In genomic region chr2:206642075-206643025, GRCh38 we compare ENCODE assay signal across 8 cellular contexts. TPM values are rescaled to one million over a fixed set of nuclear protein-coding genes. Genes with fewer than 3 reads are reported as not detected.
A peak's percentile ranks its signal among the peaks of the same experiment; 100 is the strongest.
DNase-seq lines count a peak whose midpoint lies in the region; ATAC-seq and TF ChIP-seq lines count a peak whose summit lies in the region.

TSS of gene FAM237A (plus strand) at chr2:206642487. CDS start at chr2:206644237, 1,750 bp downstream.

- H3K4me1 ChIP-seq in SJCRH30 (no peaks in the 10 kb centered on the region), fibroblast of lung (ENCODE audit: control insufficient read depth, extremely low read depth, insufficient read depth, low read length) (no peaks in the 10 kb centered on the region), osteoblast (ENCODE audit: insufficient read depth, low read length) (no peaks in the 10 kb centered on the region)

- no peak within 1 kb of the TSS for H3K27ac ChIP-seq in SJCRH30
- H3K27ac ChIP-seq in fibroblast of lung (ENCODE audit: insufficient read depth, low read length): no peak within 1 kb of the TSS
- H3K27ac ChIP-seq in osteoblast (ENCODE audit: low read depth, low read length): no peak within 1 kb of the TSS

- H3K36me3 ChIP-seq in SJCRH30 (no peaks in the 10 kb centered on the region), fibroblast of lung (ENCODE audit: control insufficient read depth, insufficient read depth, low read length) (no peaks in the 10 kb centered on the region), osteoblast (ENCODE audit: insufficient read depth, low read length) (no peaks in the 10 kb centered on the region)

- TF ChIP-seq CTCF in fibroblast of lung (conservative IDR thresholded peaks at IDR 0.05 in 1 of 2, IDR thresholded peaks at IDR 0.05 in 1 of 2; ENCODE audit: low read depth in 1 of 2, low read length in 2 of 2) (no peak), osteoblast (IDR thresholded peaks at IDR 0.05; ENCODE audit: extremely low read depth, low read depth, low read length) (no peak)

- no peak for ATAC-seq in Right ventricle myocardium inferior
- ATAC-seq in Right ventricle myocardium superior (ENCODE audit: poor library complexity): no peak
- ATAC-seq in HG03378 (IDR thresholded peaks at IDR 0.05; ENCODE audit: unreplicated experiment): no peak

- DNase-seq in Right ventricle myocardium inferior (ENCODE audit: missing footprints): peak; percentile 67
- no peak for DNase-seq in Right ventricle myocardium superior
- peak; percentile 47 to 73 for DNase-seq in SJCRH30
- DNase-seq in fibroblast of lung (ENCODE audit: low read depth in 2 of 2): peak; percentile 53 to 73
- DNase-seq in osteoblast (ENCODE audit: insufficient read length, low spot score, missing footprints): peak; percentile 80
- DNase-seq in NCI-H2107 (lab: John Stamatoyannopoulos, UW): no peak
- no peak for DNase-seq in HCEC 1CT

- H2AFZ ChIP-seq in fibroblast of lung (ENCODE audit: low read length) (no peak within 1 kb of the TSS), osteoblast (ENCODE audit: low read length) (no peak within 1 kb of the TSS)

- H3K4me3 ChIP-seq in SJCRH30 (no peak within 1 kb of the TSS), fibroblast of lung (replicated peaks in 1 of 4; ENCODE audit: control extremely low read depth in 1 of 4, insufficient read depth in 1 of 4, low read depth in 3 of 4, low read length in 4 of 4) (no peak within 1 kb of the TSS), osteoblast (ENCODE audit: insufficient read depth, low read length) (no peak within 1 kb of the TSS)

- H3K27me3 ChIP-seq in SJCRH30: no peaks in the 10 kb centered on the region
- peaks cover 5% of the 10 kb centered on the region for H3K27me3 ChIP-seq in fibroblast of lung (ENCODE audit: control insufficient read depth, insufficient read depth, low read length)
- H3K27me3 ChIP-seq in osteoblast (ENCODE audit: insufficient read depth, low read length): peaks cover 12% of the 10 kb centered on the region

- no peak within 1 kb of the TSS for H3K4me2 ChIP-seq in fibroblast of lung (ENCODE audit: extremely low read depth, insufficient read depth, low read length)
- H3K4me2 ChIP-seq in osteoblast (ENCODE audit: insufficient read depth, low read length): no peak within 1 kb of the TSS

- no peaks in the 10 kb centered on the region for H3K9me3 ChIP-seq in SJCRH30 (replicated peaks)
- no peaks in the 10 kb centered on the region for H3K9me3 ChIP-seq in fibroblast of lung (ENCODE audit: control insufficient read depth, insufficient read depth, low read depth, low read length)
- H3K9me3 ChIP-seq in osteoblast (ENCODE audit: low read depth, low read length): no peaks in the 10 kb centered on the region

- no peak within 1 kb of the TSS for H3K9ac ChIP-seq in fibroblast of lung (ENCODE audit: insufficient read depth, low read length)

- intact Hi-C loops in Right ventricle myocardium inferior (cut with DNase I) (no loop called here), Right ventricle myocardium superior (cut with DNase I) (no loop called here)

- H4K20me1 ChIP-seq in fibroblast of lung (ENCODE audit: control insufficient read depth, extremely low read depth, insufficient read depth, low read length): no peaks in the 10 kb centered on the region
- no peaks in the 10 kb centered on the region for H4K20me1 ChIP-seq in osteoblast (ENCODE audit: insufficient read depth, low read length)

- H3K79me2 ChIP-seq in fibroblast of lung (ENCODE audit: control insufficient read depth, insufficient read depth, low read length) (no peaks in the 10 kb centered on the region), osteoblast (ENCODE audit: insufficient read depth, low read length) (no peaks in the 10 kb centered on the region)

RNA-seq across cellular contexts. Expression of gene FAM237A, which starts in this region (rescaled TPM):
- total RNA-seq in Right ventricle myocardium inferior: 1.2 TPM
- not detected for total RNA-seq in Right ventricle myocardium superior
- not detected in 2 replicates for total RNA-seq in SJCRH30 (2014; rRNA removed; shearing (Covaris generic))
- not detected in 2 replicates for total RNA-seq in fibroblast of lung
- polyA plus RNA-seq in fibroblast of lung: not detected in 2 replicates
- not detected in 2 replicates for polyA plus RNA-seq in fibroblast of lung (2012)
- polyA minus RNA-seq in fibroblast of lung (ENCODE audit: low replicate concordance): not detected in 2 replicates
- total RNA-seq in osteoblast: not detected in 2 replicates

Comparison
In these comparisons a context has a peak if more than half of its experiments do, and no peak if none do; other contexts are left out.
1. Peak in DNase-seq in SJCRH30; RNA of the gene not detected or under 1 TPM.
2. Peak in DNase-seq in fibroblast of lung; RNA of the gene not detected or under 1 TPM.
3. Peak in DNase-seq in osteoblast; RNA of the gene not detected or under 1 TPM.